Comparison of ENCODE assay signal across 24 cellular contexts in the genomic region with DNA sequence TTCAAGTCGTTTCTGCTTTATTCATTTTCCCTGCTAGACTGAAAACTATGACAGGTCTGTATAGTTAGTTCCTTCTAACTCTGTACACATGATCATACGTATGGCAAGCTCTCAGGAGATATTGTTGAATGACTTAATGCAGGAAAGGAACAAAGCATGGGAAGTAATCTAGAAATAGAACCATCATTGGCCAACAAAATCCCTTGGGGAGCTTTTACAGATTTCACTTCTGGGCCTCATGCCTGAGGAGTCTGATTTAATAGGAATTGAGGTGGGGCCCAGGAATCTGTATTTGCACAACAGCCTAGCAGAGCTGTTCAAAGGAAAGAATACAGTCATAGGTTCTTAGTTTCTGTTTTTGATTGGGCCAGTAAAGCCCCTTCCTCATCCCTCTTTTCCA.
"Had no signal": no experiment of that assay in that cellular context is flagged by ENCODE, and none has a peak within 500 bp of the region (broad histone marks: within the 10 kb centered on the region; RNA-seq: fewer than 3 reads in every experiment).

No MANE protein-coding gene starts in this region.

- H3K27ac Mint-ChIP-seq: activated naive CD8-positive, alpha-beta T cell treated with anti-CD3 and anti-CD28 coated beads for 36 hours; endodermal cell; mesothelial cell of epicardium; natural killer cell; T-helper 2 cell treated with Interferon-gamma antibody and Interleukin-4, amounts not matched to agents 5 μg/mL and 100 μg/mL, for 36 hours; WTC11 had no signal

- H3K4me1 Mint-ChIP-seq: activated naive CD8-positive, alpha-beta T cell treated with anti-CD3 and anti-CD28 coated beads for 36 hours; endodermal cell; natural killer cell; WTC11 had no signal

- H3K27me3 Mint-ChIP-seq: activated naive CD8-positive, alpha-beta T cell treated with anti-CD3 and anti-CD28 coated beads for 36 hours had no signal

- H3K36me3 ChIP-seq: esophagus squamous epithelium, left lung, prostate gland, thyroid gland, upper lobe of right lung had no signal

- H3K4me3 ChIP-seq: esophagus squamous epithelium, left lung, prostate gland, thyroid gland, upper lobe of right lung had no signal

- H3K9me3 ChIP-seq: esophagus squamous epithelium, left lung, prostate gland, thyroid gland, upper lobe of right lung had no signal

- H3K4me1 ChIP-seq: esophagus squamous epithelium, left lung, prostate gland, upper lobe of right lung had no signal

- H3K36me3 Mint-ChIP-seq: activated naive CD8-positive, alpha-beta T cell treated with anti-CD3 and anti-CD28 coated beads for 36 hours; mesothelial cell of epicardium; natural killer cell; WTC11 had no signal

- DNase-seq: activated CD4-positive, alpha-beta T cell treated with anti-CD3 and anti-CD28 coated beads, Interleukin-2, amount 50 U/mL, for 4 hours; activated CD8-positive, alpha-beta memory T cell treated with anti-CD3 and anti-CD28 coated beads, Interleukin-2, amount 50 U/mL, for 48 hours; activated naive CD4-positive, alpha-beta T cell treated with Interleukin-2 at 50 U/mL for 16 hours; activated naive CD8-positive, alpha-beta T cell treated with anti-CD3 and anti-CD28 coated beads for 36 hours; activated T-cell treated with anti-CD3 and anti-CD28 coated beads, Interleukin-2, amount 50 U/mL, for 4 hours; amniotic stem cell; cerebellar nuclear complex; cortex of kidney; endodermal cell; esophagus squamous epithelium; hippocampal formation; kidney glomerular epithelial cell; left lung; natural killer cell; stimulated activated CD4-positive, alpha-beta T cell treated with anti-CD3 and anti-CD28 coated beads, Interleukin-12 subunit alpha, Interleukin-12 subunit beta, amount 100 ng/mL, for 4 hours; stimulated activated CD4-positive, alpha-beta T cell treated with anti-CD3 and anti-CD28 coated beads, Interleukin-4, amount 100 ng/mL, for 4 hours; stimulated activated naive CD8-positive, alpha-beta T cell treated with anti-CD3 and anti-CD28 coated beads, Interleukin-15, Interleukin-2, amounts not matched to agents 100 U/mL and 50 U/mL, for 24 hours; substantia nigra; upper lobe of right lung had no signal

- H3K27ac ChIP-seq: esophagus squamous epithelium, left lung, prostate gland, thyroid gland, upper lobe of right lung had no signal

- H3K4me3 Mint-ChIP-seq: activated naive CD8-positive, alpha-beta T cell treated with anti-CD3 and anti-CD28 coated beads for 36 hours; activated T-cell treated with anti-CD3 and anti-CD28 coated beads, Interleukin-2, amount 50 U/mL, for 4 hours; endodermal cell; mesothelial cell of epicardium; natural killer cell; T-helper 2 cell treated with Interferon-gamma antibody and Interleukin-4, amounts not matched to agents 5 μg/mL and 100 μg/mL, for 36 hours; WTC11 had no signal

- H3K27me3 ChIP-seq: esophagus squamous epithelium, left lung, thyroid gland, upper lobe of right lung had no signal

- H3K9me3 Mint-ChIP-seq: activated naive CD8-positive, alpha-beta T cell treated with anti-CD3 and anti-CD28 coated beads for 36 hours; activated T-cell treated with anti-CD3 and anti-CD28 coated beads, Interleukin-2, amount 50 U/mL, for 4 hours; endodermal cell; mesothelial cell of epicardium; T-helper 2 cell treated with Interferon-gamma antibody and Interleukin-4, amounts not matched to agents 5 μg/mL and 100 μg/mL, for 36 hours had no signal
